Comparison of ENCODE assay signal across 22 cellular contexts in genomic region chr10:46309511-46310142, GRCh38. TPM values are rescaled to one million over a fixed set of nuclear protein-coding genes. Genes with fewer than 3 reads are reported as not detected.
DNase-seq lines count a peak whose midpoint lies in the region; ATAC-seq and TF ChIP-seq lines count a peak whose summit lies in the region.
"Had no signal": no experiment of that assay in that cellular context is flagged by ENCODE, and none has a peak within 500 bp of the region (broad histone marks: within the 10 kb centered on the region; RNA-seq: fewer than 3 reads in every experiment).

No MANE protein-coding gene starts in this region.

- no peak for TF ChIP-seq EP300 in sigmoid colon (IDR thresholded peaks at IDR 0.05)

- H3K27ac ChIP-seq in H9 (ENCODE audit: insufficient read length, low read depth, low read length) (no peak overlapping the region), sigmoid colon (no peak overlapping the region), prostate gland (no peak overlapping the region)
- H3K27ac ChIP-seq in CD8-positive, alpha-beta T cell (ENCODE audit: low read depth, low read length), result no peak overlapping the region
- H3K27ac ChIP-seq: 22Rv1 had no signal

- no peak overlapping the region for H4K8ac ChIP-seq in H9 (replicated peaks; ENCODE audit: insufficient read length, low read depth, low read length)

- H3K18ac ChIP-seq in H9 (ENCODE audit: insufficient read length, low read depth, low read length), result no peak overlapping the region

- H3K14ac ChIP-seq in H9 (ENCODE audit: insufficient read depth, low read length), result no peak overlapping the region

- H2BK15ac ChIP-seq in H9 (ENCODE audit: low read depth, low read length), result no peak overlapping the region

- DNase-seq in activated CD4-positive, CD25-positive, alpha-beta regulatory T cell treated with anti-CD3 and anti-CD28 coated beads, Interleukin-2, amount 50 U/mL, for 72 hours, result peak; percentile 21
- DNase-seq in activated CD4-positive, CD25-positive, alpha-beta regulatory T cell (lab: John Stamatoyannopoulos, UW), result no peak
- DNase-seq in H9 (peak; percentile 19), mesenteric fat pad (ENCODE audit: low spot score) (peak; percentile 80), sigmoid colon (peak; percentile 45), prostate gland (ENCODE audit: low spot score) (no peak)
- DNase-seq in CD8-positive, alpha-beta T cell, result no peak
- DNase-seq: AML-193; Caco-2; CD4-positive, CD25-positive, alpha-beta regulatory T cell; GDM1; NCI-H1105; NCI-H1694 treated with DMSO at 0.1 percent for 48 hours; NCI-H748 treated with DMSO at 0.1 percent for 48 hours; NK-92 treated with Interleukin-12 subunit alpha and Interleukin-12 subunit beta, amount 100 ng/mL, for 24 hours had no signal

- H3K4me1 Mint-ChIP-seq in H9, result peaks cover 4% of the 10 kb centered on the region in 2 experiments; a peak in 2 of 4 replicates
- no peaks in the 10 kb centered on the region for H3K4me1 Mint-ChIP-seq in CD8-positive, alpha-beta T cell (ENCODE audit: low read depth)
- H3K4me1 Mint-ChIP-seq: CD4-positive, CD25-positive, alpha-beta regulatory T cell had no signal

- H3K27me3 ChIP-seq in H9 (ENCODE audit: insufficient read depth, low read length) (no peaks in the 10 kb centered on the region), sigmoid colon (no peaks in the 10 kb centered on the region), prostate gland (replicated peaks; ENCODE audit: insufficient read depth) (no peaks in the 10 kb centered on the region)
- no peaks in the 10 kb centered on the region for H3K27me3 ChIP-seq in CD8-positive, alpha-beta T cell (ENCODE audit: insufficient read depth, low read length)

- no peak overlapping the region for H2AFZ ChIP-seq in H9 (ENCODE audit: low read length)
- H2AFZ ChIP-seq: GM23338 had no signal

- H3K79me1 ChIP-seq in H9 (ENCODE audit: insufficient read depth, low read depth, low read length, poor library complexity, severe bottlenecking), result no peaks in the 10 kb centered on the region

- H3K9me3 ChIP-seq in H9 (ENCODE audit: control insufficient read depth, low read depth, low read length) (no peaks in the 10 kb centered on the region), sigmoid colon (no peaks in the 10 kb centered on the region), prostate gland (no peaks in the 10 kb centered on the region)
- no peaks in the 10 kb centered on the region for H3K9me3 ChIP-seq in CD8-positive, alpha-beta T cell (ENCODE audit: low read length)
- H3K9me3 ChIP-seq: Caco-2 had no signal

- no peak for TF ChIP-seq CTCF in H9 (conservative IDR thresholded peaks at IDR 0.05)
- TF ChIP-seq CTCF in sigmoid colon (IDR thresholded peaks at IDR 0.05), result no peak
- TF ChIP-seq CTCF in CD8-positive, alpha-beta T cell (IDR thresholded peaks at IDR 0.05), result no peak
- no peak for TF ChIP-seq CTCF in prostate gland (IDR thresholded peaks at IDR 0.05)

- WGBS in H9 (ENCODE audit: extremely low coverage, insufficient read length, low lambda C conversion rate), result no CpG with 5 or more reads among the region's 9 CpGs
- 89 to 92% methylated on average over 9 of the region's 9 CpGs for WGBS in sigmoid colon, 2 donors
- WGBS in prostate gland, result 93% methylated on average over 9 of the region's 9 CpGs

- CTCF ChIA-PET in CD8-positive, alpha-beta T cell (lab: Charles Lee), result interaction anchor here (1.3 to 1.6 kb wide), 2 partner anchors 15 to 80 kb away, joined by 3 to 6 read pairs; no protein-coding TSS in a partner anchor

- POLR2A ChIA-PET in CD8-positive, alpha-beta T cell (lab: Charles Lee), result interaction anchor here (0.8 kb wide), 1 partner anchor 10 kb away, joined by 3 read pairs; no protein-coding TSS in a partner anchor

- no peak overlapping the region for H3T11ph ChIP-seq in H9 (ENCODE audit: low read length)

- H3K4me2 ChIP-seq in H9 (ENCODE audit: insufficient read depth, insufficient read length, low read length), result no peak overlapping the region
- H3K4me2 ChIP-seq: GM23338 had no signal

- H3K27ac Mint-ChIP-seq in H9, result peak overlapping the region in 1 of 3 experiments; percentile 44; a peak in 1 of 7 replicates
- H3K27ac Mint-ChIP-seq in CD8-positive, alpha-beta T cell, result no peak overlapping the region
- H3K27ac Mint-ChIP-seq: CD4-positive, CD25-positive, alpha-beta regulatory T cell; GM23338 had no signal

- H3K4me1 ChIP-seq in H9 (ENCODE audit: insufficient read depth, low read length) (no peaks in the 10 kb centered on the region), sigmoid colon (no peaks in the 10 kb centered on the region), prostate gland (replicated peaks) (no peaks in the 10 kb centered on the region)
- H3K4me1 ChIP-seq in CD8-positive, alpha-beta T cell (ENCODE audit: insufficient read depth, low read length), result no peaks in the 10 kb centered on the region

- no peaks in the 10 kb centered on the region for H3K36me3 ChIP-seq in sigmoid colon
- H3K36me3 ChIP-seq in CD8-positive, alpha-beta T cell (ENCODE audit: insufficient read depth, low read length), result no peaks in the 10 kb centered on the region
- H3K36me3 ChIP-seq in prostate gland, result no peaks in the 10 kb centered on the region

- intact Hi-C loops in sigmoid colon (cut with DNase I) (no loop called here), prostate gland (cut with DNase I) (no loop called here)
- intact Hi-C loops in CD8-positive, alpha-beta T cell (cut with DNase I, micrococcal nuclease), result loop anchor here in 1 of 2 experiments (1.0 kb wide), 1 partner anchor 59 kb away; no protein-coding TSS in a partner anchor

- no peaks in the 10 kb centered on the region for H4K20me1 ChIP-seq in H9 (ENCODE audit: control insufficient read depth, insufficient read depth, insufficient read length)

- H3K4ac ChIP-seq in H9 (ENCODE audit: low read depth, low read length), result no peak overlapping the region

- H4K5ac ChIP-seq in H9 (ENCODE audit: insufficient read length, low read depth, low read length), result no peak overlapping the region

- H3K27me3 Mint-ChIP-seq in H9 (ENCODE audit: low read depth), result no peaks in the 10 kb centered on the region
- H3K27me3 Mint-ChIP-seq in CD8-positive, alpha-beta T cell (ENCODE audit: low read depth), result no peaks in the 10 kb centered on the region

- no peak overlapping the region for H3K4me3 ChIP-seq in sigmoid colon
- H3K4me3 ChIP-seq in CD8-positive, alpha-beta T cell (ENCODE audit: low read depth, low read length), result no peak overlapping the region
- no peak overlapping the region for H3K4me3 ChIP-seq in prostate gland
- H3K4me3 ChIP-seq: GM23338 had no signal

- no peaks in the 10 kb centered on the region for H3K23me2 ChIP-seq in H9 (ENCODE audit: insufficient read length, low read depth, low read length, poor library complexity, severe bottlenecking)

- ATAC-seq in HG03469 (IDR thresholded peaks at IDR 0.05; ENCODE audit: unreplicated experiment), result no peak
- no peak for ATAC-seq in CD8-positive, alpha-beta T cell
- ATAC-seq: HCT116 had no signal

- no peaks in the 10 kb centered on the region for H3K9me3 Mint-ChIP-seq in H9
- H3K9me3 Mint-ChIP-seq in CD8-positive, alpha-beta T cell, result no peaks in the 10 kb centered on the region
- H3K9me3 Mint-ChIP-seq: GM23338 had no signal

- TF ChIP-seq POLR2A in sigmoid colon (IDR thresholded peaks at IDR 0.05) (no peak), prostate gland (IDR thresholded peaks at IDR 0.05) (no peak)

- H3K36me3 Mint-ChIP-seq in H9 (ENCODE audit: insufficient read depth in 1 of 3, low read depth in 3 of 3), result no peaks in the 10 kb centered on the region
- no peaks in the 10 kb centered on the region for H3K36me3 Mint-ChIP-seq in CD8-positive, alpha-beta T cell
- H3K36me3 Mint-ChIP-seq: CD4-positive, CD25-positive, alpha-beta regulatory T cell had no signal

- no peak overlapping the region for H3K23ac ChIP-seq in H9 (ENCODE audit: insufficient read length, low read depth, low read length)

- H2BK20ac ChIP-seq in H9 (ENCODE audit: low read depth, low read length, poor library complexity, severe bottlenecking), result no peak overlapping the region

- H2AK5ac ChIP-seq in H9 (ENCODE audit: insufficient read length, low read length), result no peak overlapping the region

- H4K91ac ChIP-seq in H9 (ENCODE audit: insufficient read length, low read depth, low read length), result no peak overlapping the region

- H2BK120ac ChIP-seq in H9 (ENCODE audit: low read depth, low read length, poor library complexity, severe bottlenecking), result no peak overlapping the region

- H2BK5ac ChIP-seq in H9 (ENCODE audit: insufficient read length, low read length), result no peak overlapping the region

- H3K56ac ChIP-seq in H9 (ENCODE audit: insufficient read length, low read depth, low read length), result no peak overlapping the region

- H3K79me2 ChIP-seq in H9 (ENCODE audit: insufficient read depth, low read length), result no peaks in the 10 kb centered on the region

- no peak overlapping the region for H3K4me3 Mint-ChIP-seq in H9
- H3K4me3 Mint-ChIP-seq in CD8-positive, alpha-beta T cell, result no peak overlapping the region
- H3K4me3 Mint-ChIP-seq: CD4-positive, CD25-positive, alpha-beta regulatory T cell; GM23338 had no signal

- H3K9ac ChIP-seq in H9 (ENCODE audit: extremely low read depth, insufficient read length, low read length), result no peak overlapping the region

- no peak overlapping the region for H2BK12ac ChIP-seq in H9 (ENCODE audit: insufficient read length, low read depth, low read length)

RNA-seq across cellular contexts. Expression of gene ANTXRL, which starts 22.8 kb away (rescaled TPM):
- total RNA-seq in H9 (2021) (not detected in 2 replicates), mesenteric fat pad (not detected), sigmoid colon (not detected), prostate gland (1 to 10 TPM in 1 of 2 donors, not detected in 1; 3.4 TPM)
- not detected for polyA plus RNA-seq in sigmoid colon
- not detected for total RNA-seq in CD8-positive, alpha-beta T cell
- total RNA-seq: Caco-2; CD4-positive, CD25-positive, alpha-beta regulatory T cell; Daoy; GM23338; NCI-H460; Right ventricle myocardium superior had no signal
- polyA plus RNA-seq: GM23338 had no signal

Comparison
In these comparisons a context has a peak if more than half of its experiments do, and no peak if none do; other contexts are left out.
1. DNase-seq: peak in activated CD4-positive, CD25-positive, alpha-beta regulatory T cell treated with anti-CD3 and anti-CD28 coated beads, Interleukin-2, amount 50 U/mL, for 72 hours (single experiment), H9 (single experiment), mesenteric fat pad (single experiment) and sigmoid colon (single experiment); none in activated CD4-positive, CD25-positive, alpha-beta regulatory T cell (0 of 4), CD8-positive, alpha-beta T cell (0 of 7) and prostate gland (single experiment).